8 cellular contexts compared by ENCODE assay signal in the genomic region with DNA sequence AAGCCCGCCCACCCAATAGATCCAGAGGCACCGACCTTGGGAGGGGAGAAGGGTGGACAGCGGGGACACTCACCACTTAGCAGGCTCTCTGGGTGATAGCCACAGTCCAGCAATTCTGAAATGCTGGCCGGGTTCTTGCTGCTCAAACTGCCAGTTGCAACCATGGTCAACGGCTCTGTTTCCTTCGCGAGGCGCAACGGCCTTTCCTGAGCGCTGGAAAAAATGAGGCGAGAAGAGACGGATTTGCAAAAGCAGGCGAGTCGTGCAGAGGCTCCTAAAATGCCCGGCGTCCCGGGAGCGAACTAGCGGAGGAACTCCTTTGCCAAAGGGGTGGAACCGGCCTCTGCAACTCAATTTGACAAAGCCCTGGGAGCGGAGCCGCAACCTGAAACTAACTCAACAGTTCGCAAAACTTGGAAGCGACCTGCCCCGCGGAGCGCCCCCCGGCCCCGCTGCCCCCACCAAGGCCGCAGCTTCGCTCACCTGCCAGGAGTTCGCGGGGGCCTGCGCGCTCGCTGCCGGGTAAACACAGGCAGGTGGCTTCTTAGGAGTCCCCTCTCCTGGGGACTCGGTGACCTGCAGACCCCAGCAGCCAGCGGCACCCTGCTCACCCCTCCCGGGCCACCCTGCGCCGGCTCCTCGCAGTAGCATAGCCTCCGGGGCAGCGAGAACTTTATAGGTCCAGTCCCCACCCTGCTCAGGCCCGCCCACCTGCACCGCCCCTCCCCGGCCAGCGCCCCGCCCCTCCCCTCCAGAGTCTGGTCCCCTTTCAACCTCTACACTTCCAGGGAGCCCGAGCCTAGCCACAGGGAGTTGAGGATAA. TPM values are rescaled to one million over a fixed set of nuclear protein-coding genes. Genes with fewer than 3 reads are reported as not detected.
A peak's percentile ranks its signal among the peaks of the same experiment; 100 is the strongest.
DNase-seq lines count a peak whose midpoint lies in the region; ATAC-seq lines count a peak whose summit lies in the region.

A gene with protein sequence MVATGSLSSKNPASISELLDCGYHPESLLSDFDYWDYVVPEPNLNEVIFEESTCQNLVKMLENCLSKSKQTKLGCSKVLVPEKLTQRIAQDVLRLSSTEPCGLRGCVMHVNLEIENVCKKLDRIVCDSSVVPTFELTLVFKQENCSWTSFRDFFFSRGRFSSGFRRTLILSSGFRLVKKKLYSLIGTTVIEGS (minus strand): TSS at position 649 of the 823 bp plus-strand sequence. CDS start 485 bp downstream, at position 164.

- no peaks in the 10 kb centered on the region for H3K9me3 Mint-ChIP-seq in activated naive CD8-positive, alpha-beta T cell treated with anti-CD3 and anti-CD28 coated beads, Interleukin-2, amount 50 U/mL, for 24 hours

- peaks cover 49% of the 10 kb centered on the region for H3K27me3 Mint-ChIP-seq in activated naive CD8-positive, alpha-beta T cell treated with anti-CD3 and anti-CD28 coated beads, Interleukin-2, amount 50 U/mL, for 24 hours

- peak; percentile 68 for ATAC-seq in activated naive CD8-positive, alpha-beta T cell treated with anti-CD3 and anti-CD28 coated beads, Interleukin-2, amount 50 U/mL, for 24 hours
- no peak for ATAC-seq in HG02870 (IDR thresholded peaks at IDR 0.05; ENCODE audit: unreplicated experiment)

- H3K27ac ChIP-seq in HUES48 (ENCODE audit: low read depth, low read length): peak within 1 kb of the TSS; percentile 21

- peak within 1 kb of the TSS; percentile 26; the same call in 1 of the 2 replicates for H3K9ac ChIP-seq in HUES48 (ENCODE audit: low read depth, low read length)

- no peaks in the 10 kb centered on the region for H3K36me3 ChIP-seq in HUES48 (ENCODE audit: control insufficient read depth, insufficient read depth, low read length)

- peak within 1 kb of the TSS; percentile 81 for H3K4me3 Mint-ChIP-seq in activated naive CD8-positive, alpha-beta T cell treated with anti-CD3 and anti-CD28 coated beads, Interleukin-2, amount 50 U/mL, for 24 hours

- DNase-seq in COLO668 (lab: John Stamatoyannopoulos, UW; ENCODE audit: unreplicated experiment): peak; percentile 55
- DNase-seq in activated naive CD8-positive, alpha-beta T cell treated with anti-CD3 and anti-CD28 coated beads, Interleukin-2, amount 50 U/mL, for 24 hours: peak; percentile 21
- DNase-seq in hepatic stellate cell (ENCODE audit: low spot score): peak; percentile 35
- DNase-seq in pulmonary artery endothelial cell (ENCODE audit: low read depth, low spot score): no peak
- no peak for DNase-seq in UCSD-AML1 (lab: John Stamatoyannopoulos, UW; ENCODE audit: unreplicated experiment)
- DNase-seq in inferior parietal cortex (ENCODE audit: extremely low spot score): no peak

- H3K27me3 ChIP-seq in HUES48 (ENCODE audit: control insufficient read depth, insufficient read depth, low read length): peaks cover 38% of the 10 kb centered on the region

- H3K4me1 ChIP-seq in HUES48 (ENCODE audit: control insufficient read depth, insufficient read depth, low read length): peaks cover 30% of the 10 kb centered on the region

- peaks cover 14% of the 10 kb centered on the region for H3K4me1 Mint-ChIP-seq in activated naive CD8-positive, alpha-beta T cell treated with anti-CD3 and anti-CD28 coated beads, Interleukin-2, amount 50 U/mL, for 24 hours

- peak within 1 kb of the TSS; percentile 84 for H3K4me3 ChIP-seq in HUES48 (ENCODE audit: low read depth, low read length)

- no peaks in the 10 kb centered on the region for H3K9me3 ChIP-seq in HUES48 (ENCODE audit: control insufficient read depth, insufficient read depth, low read length)

- no peaks in the 10 kb centered on the region for H3K36me3 Mint-ChIP-seq in activated naive CD8-positive, alpha-beta T cell treated with anti-CD3 and anti-CD28 coated beads, Interleukin-2, amount 50 U/mL, for 24 hours (ENCODE audit: low read depth)

- peak within 1 kb of the TSS; percentile 39 for H3K27ac Mint-ChIP-seq in activated naive CD8-positive, alpha-beta T cell treated with anti-CD3 and anti-CD28 coated beads, Interleukin-2, amount 50 U/mL, for 24 hours

RNA-seq across cellular contexts. Expression of the gene that starts here (rescaled TPM):
- 1.9 and 13.7 TPM in 2 replicates for total RNA-seq in pulmonary artery endothelial cell

Comparison
In these comparisons a context has a peak if more than half of its experiments do, and no peak if none do; other contexts are left out.
1. DNase-seq: peak in COLO668 (single experiment), activated naive CD8-positive, alpha-beta T cell treated with anti-CD3 and anti-CD28 coated beads, Interleukin-2, amount 50 U/mL, for 24 hours (single experiment) and hepatic stellate cell (single experiment); none in pulmonary artery endothelial cell (single experiment), UCSD-AML1 (single experiment) and inferior parietal cortex (single experiment).